In genomic region chrX:155957843-155958242, GRCh38 we compare ENCODE assay signal across 23 cellular contexts. TPM values are rescaled to one million over a fixed set of nuclear protein-coding genes. Genes with fewer than 3 reads are reported as not detected.
DNase-seq lines count a peak whose midpoint lies in the region; ATAC-seq, FAIRE-seq and TF ChIP-seq lines count a peak whose summit lies in the region.
"Had no signal": no experiment of that assay in that cellular context is flagged by ENCODE, and none has a peak within 500 bp of the region (broad histone marks: within the 10 kb centered on the region; RNA-seq: fewer than 3 reads in every experiment).

No MANE protein-coding gene starts in this region.

- TF ChIP-seq RAD21 in HepG2 (CRISPR knock-in tag; IDR thresholded peaks at IDR 0.05): no peak
- TF ChIP-seq RAD21 in K562 (CRISPR knock-in tag; conservative IDR thresholded peaks at IDR 0.05 in 1 of 2, IDR thresholded peaks at IDR 0.05 in 1 of 2): no peak

- BruUV-seq in HepG2 (replicated peaks; lab: Mats Ljungman, UMichigan) (no TSS peak), K562 (replicated peaks; lab: Mats Ljungman, UMichigan) (no TSS peak)

- H3K4me1 Mint-ChIP-seq in progenitor cell of endocrine pancreas (ENCODE audit: low read depth): peaks cover 6% of the 10 kb centered on the region
- H3K4me1 Mint-ChIP-seq: CD14-positive monocyte had no signal

- H3K9ac ChIP-seq in HepG2 (ENCODE audit: insufficient read depth, low read depth, low read length) (no peak overlapping the region), K562 (ENCODE audit: insufficient read depth in 1 of 2, low read depth in 2 of 2, low read length in 2 of 2) (no peak overlapping the region), iPS-20b (ENCODE audit: low read depth, low read length) (no peak overlapping the region)

- TF ChIP-seq CTCF in right lobe of liver (IDR thresholded peaks at IDR 0.05): no peak
- no peak for TF ChIP-seq CTCF in HepG2 (CRISPR knock-in tag; IDR thresholded peaks at IDR 0.05)
- no peak for TF ChIP-seq CTCF in K562 (IDR thresholded peaks at IDR 0.05 in 2 of 3, conservative IDR thresholded peaks at IDR 0.05 in 1 of 3; ENCODE audit: insufficient read depth in 2 of 3, low read depth in 1 of 3, low read length in 3 of 3)
- no peak for TF ChIP-seq CTCF in progenitor cell of endocrine pancreas (IDR thresholded peaks at IDR 0.05; ENCODE audit: unreplicated experiment)
- no peak for TF ChIP-seq CTCF in testis (IDR thresholded peaks at IDR 0.05)

- in situ Hi-C loops in HepG2 (cut with HindIII; ENCODE audit: extremely low pct_ligation_motif_present, low pct_unique_long_range_greater_than_20kb) (no loop called here), K562 (cut with MboI) (no loop called here)

- H3K36me3 ChIP-seq in right lobe of liver (no peaks in the 10 kb centered on the region), HepG2 (replicated peaks in 1 of 2; ENCODE audit: control insufficient read depth in 1 of 2, insufficient read depth in 2 of 2, low read length in 2 of 2) (no peaks in the 10 kb centered on the region), K562 (ENCODE audit: control insufficient read depth, insufficient read depth, low read length) (no peaks in the 10 kb centered on the region), iPS-20b (ENCODE audit: insufficient read depth, low read depth, low read length) (no peaks in the 10 kb centered on the region), testis (ENCODE audit: low read depth, missing control alignments) (no peaks in the 10 kb centered on the region)
- H3K36me3 ChIP-seq: SJSA1 had no signal

- peak in 3 of 4 donors; percentile 28 to 44 (median 35) for ATAC-seq in right lobe of liver
- ATAC-seq in HepG2: no peak
- peak; percentile 53; the same call in 2 of the 3 replicates for ATAC-seq in K562
- ATAC-seq in HG02938 (IDR thresholded peaks at IDR 0.05; ENCODE audit: unreplicated experiment): no peak
- ATAC-seq: Right ventricle myocardium inferior had no signal

- no peaks in the 10 kb centered on the region for H3K27me3 Mint-ChIP-seq in progenitor cell of endocrine pancreas

- H3K9me3 ChIP-seq in right lobe of liver (no peaks in the 10 kb centered on the region), HepG2 (ENCODE audit: low read length) (peaks cover 47% of the 10 kb centered on the region), K562 (replicated peaks; ENCODE audit: control insufficient read depth, insufficient read depth, low read depth, low read length) (no peaks in the 10 kb centered on the region; the same call in 1 of the 2 replicates), iPS-20b (ENCODE audit: insufficient read depth, low read depth, low read length) (peaks cover 51% of the 10 kb centered on the region), testis (no peaks in the 10 kb centered on the region)

- H3K4me2 ChIP-seq in HepG2 (ENCODE audit: low read depth, low read length): no peak overlapping the region
- no peak overlapping the region for H3K4me2 ChIP-seq in K562 (ENCODE audit: insufficient read depth, low read length)

- H3K27me3 ChIP-seq in right lobe of liver (no peaks in the 10 kb centered on the region), HepG2 (ENCODE audit: control insufficient read depth in 1 of 2, insufficient read depth in 2 of 2, low read length in 2 of 2) (no peaks in the 10 kb centered on the region), K562 (ENCODE audit: control insufficient read depth in 2 of 2, insufficient read depth in 2 of 2, low read length in 2 of 2) (no peaks in the 10 kb centered on the region), iPS-20b (ENCODE audit: insufficient read depth, low read length) (no peaks in the 10 kb centered on the region), testis (no peaks in the 10 kb centered on the region)
- H3K27me3 ChIP-seq: SJSA1 had no signal

- POLR2A ChIA-PET in HepG2 (lab: Yijun Ruan, JAX) (no interaction called here), K562 (lab: Yijun Ruan, JAX) (no interaction called here)

- TF ChIP-seq POLR2A in right lobe of liver (IDR thresholded peaks at IDR 0.05) (no peak), HepG2 (IDR thresholded peaks at IDR 0.05; ENCODE audit: insufficient read depth in 1 of 2, low read depth in 2 of 2, low read length in 2 of 2) (no peak), K562 (conservative IDR thresholded peaks at IDR 0.05) (no peak), testis (IDR thresholded peaks at IDR 0.05) (no peak)

- H3K4me3 Mint-ChIP-seq in progenitor cell of endocrine pancreas (ENCODE audit: low read depth): peak overlapping the region; percentile 16
- H3K4me3 Mint-ChIP-seq: CD14-positive monocyte had no signal

- H2AFZ ChIP-seq in HepG2 (ENCODE audit: low read length) (no peak overlapping the region), K562 (ENCODE audit: low read depth, low read length) (peak overlapping the region; percentile 84)

- H3K27ac Mint-ChIP-seq in progenitor cell of endocrine pancreas: peak overlapping the region; percentile 33
- H3K27ac Mint-ChIP-seq: CD14-positive monocyte had no signal

- FAIRE-seq in HepG2 (lab: Jason Lieb, UNC): no peak
- no peak for FAIRE-seq in K562 (lab: Jason Lieb, UNC)
- FAIRE-seq: D721Med, GM19239, H54 had no signal

- intact Hi-C loops in right lobe of liver (cut with DNase I): no loop called here
- intact Hi-C loops in HepG2 (cut with micrococcal nuclease; ENCODE audit: unreplicated experiment): no loop called here
- intact Hi-C loops in K562 (cut with micrococcal nuclease): no loop called here
- intact Hi-C loops in testis (cut with DNase I; ENCODE audit: low total_unique reads): no loop called here

- H3K4me1 ChIP-seq in right lobe of liver (no peaks in the 10 kb centered on the region), HepG2 (ENCODE audit: insufficient read depth, low read length) (no peaks in the 10 kb centered on the region), K562 (replicated peaks in 1 of 2; ENCODE audit: control insufficient read depth in 2 of 2, insufficient read depth in 2 of 2, low read length in 2 of 2) (peaks cover 0 to 26% of the 10 kb centered on the region in 2 experiments; a peak in 4 of 5 replicates), iPS-20b (ENCODE audit: insufficient read depth, low read length) (peaks cover 2% of the 10 kb centered on the region; the same call in 1 of the 2 replicates), testis (no peaks in the 10 kb centered on the region)
- H3K4me1 ChIP-seq: SJSA1 had no signal

- peaks cover 15% of the 10 kb centered on the region for H3K9me3 Mint-ChIP-seq in progenitor cell of endocrine pancreas (ENCODE audit: low read depth)

- no peak overlapping the region for H3K4me3 ChIP-seq in right lobe of liver
- no peak overlapping the region for H3K4me3 ChIP-seq in HepG2 (replicated peaks in 1 of 3; ENCODE audit: insufficient read depth in 1 of 3, low read depth in 2 of 3, low read length in 3 of 3)
- H3K4me3 ChIP-seq in K562: no peak overlapping the region
- peak overlapping the region; percentile 0; the same call in 1 of the 2 replicates for H3K4me3 ChIP-seq in iPS-20b (ENCODE audit: low read length)
- H3K4me3 ChIP-seq in testis: no peak overlapping the region
- H3K4me3 ChIP-seq: SJSA1 had no signal

- WGBS in right lobe of liver (ENCODE audit: insufficient coverage, low coverage, low lambda C conversion rate, missing lambda C conversion rate): 56% methylated on average over 1 of the region's 7 CpGs
- 67% methylated on average over 6 of the region's 7 CpGs for WGBS in HepG2 (ENCODE audit: low lambda C conversion rate)
- WGBS in K562 (ENCODE audit: insufficient coverage, low coverage, missing lambda C conversion rate): 57% methylated on average over 3 of the region's 7 CpGs
- 51 to 62% methylated on average over 7 of the region's 7 CpGs for WGBS in testis, 2 donors

- DNase-seq in right lobe of liver (no peak), HepG2 (ENCODE audit: low spot score) (no peak), K562 (ENCODE audit: extremely low read depth in 1 of 4, low spot score in 3 of 4) (no peak), progenitor cell of endocrine pancreas (ENCODE audit: low spot score, unreplicated experiment) (no peak), testis (no peak)
- DNase-seq in stimulated activated CD8-positive, alpha-beta memory T cell treated with anti-CD3 and anti-CD28 coated beads, Interleukin-4, amount 100 ng/mL, for 48 hours: no peak
- DNase-seq: 8988T, AML-193, DMS53, EL, Kasumi-1, NCI-H1417, NCI-H187, NCI-H446, NCI-H526 treated with DMSO at 0.1 percent for 48 hours had no signal

- H3K36me3 Mint-ChIP-seq in progenitor cell of endocrine pancreas (ENCODE audit: insufficient read depth): peaks cover 3% of the 10 kb centered on the region
- H3K36me3 Mint-ChIP-seq: CD14-positive monocyte had no signal

- TF ChIP-seq EP300 in HepG2 (IDR thresholded peaks at IDR 0.05; ENCODE audit: low read depth in 2 of 2, low read length in 2 of 2) (no peak), HepG2 (CRISPR knock-in tag; IDR thresholded peaks at IDR 0.05; ENCODE audit: borderline replicate concordance) (no peak), K562 (IDR thresholded peaks at IDR 0.05; ENCODE audit: low read length) (no peak)

- H4K20me1 ChIP-seq in HepG2 (ENCODE audit: insufficient read depth, low read length): no peaks in the 10 kb centered on the region
- no peaks in the 10 kb centered on the region for H4K20me1 ChIP-seq in K562 (replicated peaks; ENCODE audit: control insufficient read depth, insufficient read depth, low read length)

- H3K27ac ChIP-seq in right lobe of liver: no peak overlapping the region
- H3K27ac ChIP-seq in HepG2 (ENCODE audit: extremely low read length, insufficient read depth, low read length): no peak overlapping the region
- peak overlapping the region; percentile 47; the same call in 1 of the 3 replicates for H3K27ac ChIP-seq in K562 (ENCODE audit: extremely low read depth, low read depth, low read length)
- no peak overlapping the region for H3K27ac ChIP-seq in iPS-20b (ENCODE audit: low read length)
- no peak overlapping the region for H3K27ac ChIP-seq in testis
- H3K27ac ChIP-seq: SJSA1 had no signal

- no peaks in the 10 kb centered on the region for H3K9me1 ChIP-seq in K562 (ENCODE audit: control insufficient read depth, insufficient read depth, low read length)

- no peaks in the 10 kb centered on the region for H3K79me2 ChIP-seq in HepG2 (ENCODE audit: insufficient read depth, low read length)
- H3K79me2 ChIP-seq in K562 (ENCODE audit: control insufficient read depth, insufficient read depth, low read length): no peaks in the 10 kb centered on the region

- CTCF ChIA-PET in HepG2 (lab: Yijun Ruan, JAX; ENCODE audit: low intra/inter-chr PET ratio, low total read pairs) (no interaction called here), K562 (lab: Yijun Ruan, JAX; ENCODE audit: low intra/inter-chr PET ratio) (no interaction called here)

RNA-seq across cellular contexts. Expression of gene IL9R, which starts 39.7 kb away (rescaled TPM):
- total RNA-seq in right lobe of liver (under 1 TPM in 3 of 6 experiments, not detected in 3; 0.18 to 0.37 (median 0.18) TPM), HepG2 (2016; rRNA removed; fragmentation: Illumina TruSeq; extraction: Trizol) (not detected in 2 replicates), K562 (2014; rRNA removed) (1.9 and 2.7 TPM in 2 replicates), K562 (2014; rRNA removed; fragmentation: Illumina TruSeq; extraction: Trizol) (0.99 and 1.5 TPM in 2 replicates), K562 (2015; rRNA removed; fragmentation: Illumina TruSeq; extraction: Trizol) (1.0 and 1.1 TPM in 2 replicates), K562 (2021) (2.2 and 2.7 TPM in 2 replicates), progenitor cell of endocrine pancreas (0.13 TPM in 1 of 2 replicates, not detected in the other), testis (under 1 TPM; 0.24 to 0.31 TPM)
- not detected in 2 replicates for total RNA-seq in HepG2 (2016; cell fraction: cytosol; rRNA removed; fragmentation: Illumina TruSeq; extraction: Trizol; ENCODE audit: low read depth)
- not detected in 2 replicates for total RNA-seq in HepG2 (2016; cell fraction: insoluble cytoplasmic fraction; rRNA removed; fragmentation: Illumina TruSeq; extraction: Trizol)
- total RNA-seq in HepG2 (2016; cell fraction: membrane; rRNA removed; fragmentation: Illumina TruSeq; extraction: Trizol): not detected in 2 replicates
- not detected in 2 replicates for total RNA-seq in HepG2 (2016; cell fraction: nucleus; rRNA removed; fragmentation: Illumina TruSeq; extraction: Trizol)
- polyA plus RNA-seq in HepG2 (2011; rRNA removed) (0.05 TPM in 1 of 2 replicates, not detected in the other), K562 (2011; rRNA removed) (0.76 and 1.6 TPM in 2 replicates), K562 (2014; fragmentation: Illumina TruSeq; extraction: Trizol) (1.5 and 2.6 TPM in 2 replicates), K562 (2014; fragmentation: Nextera tagmentation; extraction: Ambion mirVana) (1 to 10 TPM in 1 of 2 experiments, under 1 TPM in 1; 0.58 to 2.1 TPM), K562 (2014; rRNA removed) (1.6 and 2.2 TPM in 2 replicates), testis (ENCODE audit: insufficient read depth, low read depth, low replicate concordance) (not detected)
- polyA plus RNA-seq in HepG2 (2011; cell fraction: cytosol; rRNA removed): 0.03 TPM in 1 of 2 replicates, not detected in the other
- polyA plus RNA-seq in HepG2 (2011; cell fraction: nucleus; rRNA removed): 0.12 and 0.16 TPM in 2 replicates
- not detected in 2 replicates for polyA plus RNA-seq in HepG2 (2012)
- polyA plus RNA-seq in HepG2 (2016; cell fraction: cytosol; fragmentation: Illumina TruSeq; extraction: Trizol; ENCODE audit: low read depth): not detected in 2 replicates
- not detected in 2 replicates for polyA plus RNA-seq in HepG2 (2016; cell fraction: insoluble cytoplasmic fraction; fragmentation: Illumina TruSeq; extraction: Trizol; ENCODE audit: low read depth)
- not detected in 2 replicates for polyA plus RNA-seq in HepG2 (2016; cell fraction: membrane; fragmentation: Illumina TruSeq; extraction: Trizol; ENCODE audit: low read depth)
- 0.23 and 0.38 TPM in 2 replicates for polyA plus RNA-seq in HepG2 (2016; cell fraction: nucleus; fragmentation: Illumina TruSeq; extraction: Trizol; ENCODE audit: insufficient read depth, low read depth)
- 0.06 TPM in 1 of 2 replicates, not detected in the other for polyA minus RNA-seq in HepG2 (2011; rRNA and poly(A)+ RNA removed; ENCODE audit: low replicate concordance)
- polyA minus RNA-seq in HepG2 (2011; cell fraction: cytosol; rRNA and poly(A)+ RNA removed): not detected in 2 replicates
- polyA minus RNA-seq in HepG2 (2011; cell fraction: nucleus; rRNA and poly(A)+ RNA removed): not detected in 2 replicates
- 0.63 and 4.1 TPM in 2 replicates for total RNA-seq in K562 (2011; cell fraction: chromatin; rRNA removed; ENCODE audit: low replicate concordance)
- total RNA-seq in K562 (2011; cell fraction: nucleolus; rRNA removed): 2.8 and 3.0 TPM in 2 replicates
- 1.5 and 2.3 TPM in 2 replicates for total RNA-seq in K562 (2011; cell fraction: nucleoplasm; rRNA removed)
- 1.0 and 2.6 TPM in 2 replicates for polyA plus RNA-seq in K562 (2011; cell fraction: cytosol; rRNA removed)
- 1.1 and 3.4 TPM in 2 replicates for polyA plus RNA-seq in K562 (2011; cell fraction: nucleus; rRNA removed)
- polyA plus RNA-seq in K562 (2012): 5.1 and 5.7 TPM in 2 replicates
- polyA minus RNA-seq in K562 (2011; rRNA and poly(A)+ RNA removed): 0.42 and 1.3 TPM in 2 replicates
- 0.64 and 1.8 TPM in 2 replicates for polyA minus RNA-seq in K562 (2011; cell fraction: cytosol; rRNA and poly(A)+ RNA removed)
- 0.54 and 0.67 TPM in 2 replicates for polyA minus RNA-seq in K562 (2011; cell fraction: nucleus; rRNA and poly(A)+ RNA removed)
- total RNA-seq: Right ventricle myocardium inferior, SJSA1 had no signal

Comparison
In these comparisons a context has a peak if more than half of its experiments do, and no peak if none do; other contexts are left out.
1. ATAC-seq: peak in right lobe of liver (3 of 4) and K562 (single experiment); none in HepG2 (single experiment) and HG02938 (single experiment).